ENCODE assay signal across 14 cellular contexts in the genomic region with DNA sequence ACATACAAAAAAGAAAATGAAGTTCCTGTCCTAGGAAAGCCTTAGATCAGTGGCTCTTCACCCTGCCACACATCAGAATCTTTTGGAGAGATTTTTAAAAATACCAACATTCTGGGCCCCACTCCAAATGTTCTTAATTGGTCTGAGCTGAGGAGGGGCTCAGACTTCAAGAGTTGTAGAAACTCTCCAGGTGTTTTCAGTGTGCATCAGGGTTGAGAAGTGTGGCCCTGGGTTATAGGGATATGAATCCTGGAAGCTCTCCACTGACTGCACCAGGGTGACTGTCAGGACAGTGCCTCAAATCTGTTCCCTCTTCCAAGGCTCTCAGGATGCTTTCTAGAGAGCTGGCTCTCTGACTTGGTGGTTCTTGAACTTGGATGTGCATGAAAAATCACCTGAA. TPM values are rescaled to one million over a fixed set of nuclear protein-coding genes. Genes with fewer than 3 reads are reported as not detected.
DNase-seq lines count a peak whose midpoint lies in the region; ATAC-seq and TF ChIP-seq lines count a peak whose summit lies in the region.
"Had no signal": no experiment of that assay in that cellular context is flagged by ENCODE, and none has a peak within 500 bp of the region (broad histone marks: within the 10 kb centered on the region; RNA-seq: fewer than 3 reads in every experiment).

No MANE protein-coding gene starts in this region.

- no peaks in the 10 kb centered on the region for H3K9me3 Mint-ChIP-seq in activated T-helper 1 cell treated with anti-CD3 and anti-CD28 coated beads, Interleukin-12 subunit alpha, Interleukin-12 subunit beta, Interleukin-2, Interleukin-4 antibody, amounts not matched to agents 30 ng/mL and 10 ng/mL and 1 ng/mL, durations not matched to agents 14 hours and 24 hours and 36 hours
- H3K9me3 Mint-ChIP-seq: CD8-positive, alpha-beta T cell; H9 had no signal

- TF ChIP-seq CTCF in left ventricle myocardium inferior (IDR thresholded peaks at IDR 0.05; ENCODE audit: borderline replicate concordance) (no peak), right atrium auricular region (IDR thresholded peaks at IDR 0.05) (no peak), coronary artery (IDR thresholded peaks at IDR 0.05) (no peak), thoracic aorta (IDR thresholded peaks at IDR 0.05) (no peak)

- no peak overlapping the region for H3K4me3 Mint-ChIP-seq in activated T-helper 1 cell treated with anti-CD3 and anti-CD28 coated beads, Interleukin-12 subunit alpha, Interleukin-12 subunit beta, Interleukin-2, Interleukin-4 antibody, amounts not matched to agents 30 ng/mL and 10 ng/mL and 1 ng/mL, durations not matched to agents 14 hours and 24 hours and 36 hours
- H3K4me3 Mint-ChIP-seq: B cell; CD8-positive, alpha-beta T cell; H9 had no signal

- no peak overlapping the region for H3K27ac Mint-ChIP-seq in activated T-helper 1 cell treated with anti-CD3 and anti-CD28 coated beads, Interleukin-12 subunit alpha, Interleukin-12 subunit beta, Interleukin-2, Interleukin-4 antibody, amounts not matched to agents 30 ng/mL and 10 ng/mL and 1 ng/mL, durations not matched to agents 14 hours and 24 hours and 36 hours
- H3K27ac Mint-ChIP-seq: B cell; CD8-positive, alpha-beta T cell; H9 had no signal

- H3K27me3 ChIP-seq in left ventricle myocardium inferior (ENCODE audit: low read depth) (no peaks in the 10 kb centered on the region), right atrium auricular region (no peaks in the 10 kb centered on the region), thoracic aorta (replicated peaks; ENCODE audit: insufficient read depth) (no peaks in the 10 kb centered on the region)
- H3K27me3 ChIP-seq: BLaER1 treated with 17β-estradiol and CSF1 and Interleukin-3, amounts not matched to agents 10 nM and 100 nM had no signal

- H3K27ac ChIP-seq in left ventricle myocardium inferior (replicated peaks) (peak overlapping the region; percentile 88), right atrium auricular region (no peak overlapping the region), coronary artery (peak overlapping the region; percentile 79 to 96), thoracic aorta (peak overlapping the region; percentile 88 to 92)
- H3K27ac ChIP-seq: BLaER1 treated with 17β-estradiol and CSF1 and Interleukin-3, amounts not matched to agents 10 nM and 100 nM had no signal

- H3K36me3 ChIP-seq in left ventricle myocardium inferior (no peaks in the 10 kb centered on the region), right atrium auricular region (no peaks in the 10 kb centered on the region), thoracic aorta (no peaks in the 10 kb centered on the region)

- no peaks in the 10 kb centered on the region for H3K4me1 Mint-ChIP-seq in activated T-helper 1 cell treated with anti-CD3 and anti-CD28 coated beads, Interleukin-12 subunit alpha, Interleukin-12 subunit beta, Interleukin-2, Interleukin-4 antibody, amounts not matched to agents 30 ng/mL and 10 ng/mL and 1 ng/mL, durations not matched to agents 14 hours and 24 hours and 36 hours (ENCODE audit: low read depth)

- H3K27me3 Mint-ChIP-seq in activated T-helper 1 cell treated with anti-CD3 and anti-CD28 coated beads, Interleukin-12 subunit alpha, Interleukin-12 subunit beta, Interleukin-2, Interleukin-4 antibody, amounts not matched to agents 30 ng/mL and 10 ng/mL and 1 ng/mL, durations not matched to agents 14 hours and 24 hours and 36 hours (ENCODE audit: insufficient read depth) = no peaks in the 10 kb centered on the region
- H3K27me3 Mint-ChIP-seq: B cell had no signal

- H3K36me3 Mint-ChIP-seq in activated T-helper 1 cell treated with anti-CD3 and anti-CD28 coated beads, Interleukin-12 subunit alpha, Interleukin-12 subunit beta, Interleukin-2, Interleukin-4 antibody, amounts not matched to agents 30 ng/mL and 10 ng/mL and 1 ng/mL, durations not matched to agents 14 hours and 24 hours and 36 hours (ENCODE audit: low read depth) = no peaks in the 10 kb centered on the region
- H3K36me3 Mint-ChIP-seq: CD8-positive, alpha-beta T cell had no signal

- no peak for DNase-seq in left ventricle myocardium inferior
- DNase-seq in right atrium auricular region (ENCODE audit: low spot score) = no peak
- DNase-seq in coronary artery (ENCODE audit: low spot score) = peak; percentile 40
- no peak for DNase-seq in thoracic aorta (ENCODE audit: low spot score)
- no peak for DNase-seq in NCI-H2107 treated with DMSO at 0.1 percent for 48 hours (lab: John Stamatoyannopoulos, UW; ENCODE audit: unreplicated experiment)
- no peak for DNase-seq in activated T-helper 1 cell treated with anti-CD3 and anti-CD28 coated beads, Interleukin-12 subunit alpha, Interleukin-12 subunit beta, Interleukin-2, Interleukin-4 antibody, amounts not matched to agents 30 ng/mL and 10 ng/mL and 1 ng/mL, durations not matched to agents 14 hours and 24 hours and 36 hours (ENCODE audit: low spot score)
- no peak for DNase-seq in NCI-H1092 treated with DMSO at 0.1 percent for 48 hours (lab: John Stamatoyannopoulos, UW)
- DNase-seq: Calu3; CD8-positive, alpha-beta T cell; H9 had no signal

- peaks cover 56% of the 10 kb centered on the region for H3K4me1 ChIP-seq in left ventricle myocardium inferior
- peaks cover 0 to 49% of the 10 kb centered on the region in 2 donors for H3K4me1 ChIP-seq in right atrium auricular region
- peaks cover 45 to 78% of the 10 kb centered on the region in 2 donors for H3K4me1 ChIP-seq in thoracic aorta (ENCODE audit: control insufficient read depth in 1 of 2, low read depth in 2 of 2)

- no peaks in the 10 kb centered on the region for H3K9me3 ChIP-seq in left ventricle myocardium inferior (replicated peaks)
- H3K9me3 ChIP-seq in right atrium auricular region = no peaks in the 10 kb centered on the region
- no peaks in the 10 kb centered on the region for H3K9me3 ChIP-seq in thoracic aorta
- H3K9me3 ChIP-seq: BLaER1 treated with 17β-estradiol and CSF1 and Interleukin-3, amounts not matched to agents 10 nM and 100 nM had no signal

- intact Hi-C loops in left ventricle myocardium inferior (cut with micrococcal nuclease) = no loop called here
- intact Hi-C loops in activated T-helper 1 cell treated with anti-CD3 and anti-CD28 coated beads, Interleukin-12 subunit alpha, Interleukin-12 subunit beta, Interleukin-2, Interleukin-4 antibody, amounts not matched to agents 30 ng/mL and 10 ng/mL and 1 ng/mL, durations not matched to agents 14 hours and 24 hours and 36 hours (cut with micrococcal nuclease) = no loop called here

- H3K4me3 ChIP-seq in left ventricle myocardium inferior (no peak overlapping the region), right atrium auricular region (no peak overlapping the region), coronary artery (no peak overlapping the region), thoracic aorta (no peak overlapping the region)
- H3K4me3 ChIP-seq: BLaER1 treated with 17β-estradiol and CSF1 and Interleukin-3, amounts not matched to agents 10 nM and 100 nM had no signal

- no peak for ATAC-seq in thoracic aorta (ENCODE audit: insufficient number of reproducible peaks, low FRiP score, low read depth)
- ATAC-seq: CD8-positive, alpha-beta T cell had no signal

RNA-seq across cellular contexts. Expression of a gene that starts 5.5 kb away (rescaled TPM):
- 0.25 TPM for total RNA-seq in left ventricle myocardium inferior
- under 1 TPM in 1 of 2 donors, not detected in 1; 0.12 TPM for total RNA-seq in right atrium auricular region
- total RNA-seq in thoracic aorta = not detected
- total RNA-seq in activated T-helper 1 cell treated with anti-CD3 and anti-CD28 coated beads, Interleukin-12 subunit alpha, Interleukin-12 subunit beta, Interleukin-2, Interleukin-4 antibody, amounts not matched to agents 30 ng/mL and 10 ng/mL and 1 ng/mL, durations not matched to agents 14 hours and 24 hours and 36 hours = 0.29 and 0.44 TPM in 2 replicates
- total RNA-seq: B cell; CD8-positive, alpha-beta T cell had no signal

RNA-seq across cellular contexts. Expression of a gene that starts 31.8 kb away (rescaled TPM):
- 1.6 TPM for total RNA-seq in left ventricle myocardium inferior
- 1 to 10 TPM; 1.9 to 4.2 TPM for total RNA-seq in right atrium auricular region
- total RNA-seq in thoracic aorta = 10 to 100 TPM; 13.9 to 44.5 TPM
- total RNA-seq in activated T-helper 1 cell treated with anti-CD3 and anti-CD28 coated beads, Interleukin-12 subunit alpha, Interleukin-12 subunit beta, Interleukin-2, Interleukin-4 antibody, amounts not matched to agents 30 ng/mL and 10 ng/mL and 1 ng/mL, durations not matched to agents 14 hours and 24 hours and 36 hours = not detected in 2 replicates
- total RNA-seq: A172; B cell; Calu3; CD8-positive, alpha-beta T cell; H1 had no signal

RNA-seq across cellular contexts. Expression of a gene that starts 56.7 kb away (rescaled TPM):
- total RNA-seq in left ventricle myocardium inferior = 5.1 TPM
- 10 to 100 TPM in 1 of 2 donors, 1 to 10 TPM in 1; 8.8 to 11.6 TPM for total RNA-seq in right atrium auricular region
- total RNA-seq in thoracic aorta = 1 to 10 TPM; 3.9 to 5.6 TPM
- total RNA-seq in activated T-helper 1 cell treated with anti-CD3 and anti-CD28 coated beads, Interleukin-12 subunit alpha, Interleukin-12 subunit beta, Interleukin-2, Interleukin-4 antibody, amounts not matched to agents 30 ng/mL and 10 ng/mL and 1 ng/mL, durations not matched to agents 14 hours and 24 hours and 36 hours = not detected in 2 replicates
- total RNA-seq: Calu3; CD8-positive, alpha-beta T cell had no signal

RNA-seq across cellular contexts. Expression of a gene that starts 56.8 kb away (rescaled TPM):
- total RNA-seq in left ventricle myocardium inferior (0.05 TPM), right atrium auricular region (not detected), thoracic aorta (not detected)
- total RNA-seq in activated T-helper 1 cell treated with anti-CD3 and anti-CD28 coated beads, Interleukin-12 subunit alpha, Interleukin-12 subunit beta, Interleukin-2, Interleukin-4 antibody, amounts not matched to agents 30 ng/mL and 10 ng/mL and 1 ng/mL, durations not matched to agents 14 hours and 24 hours and 36 hours = not detected in 2 replicates
- total RNA-seq: Calu3; CD8-positive, alpha-beta T cell; H1 had no signal

Comparison
In these comparisons a context has a peak if more than half of its experiments do, and no peak if none do; other contexts are left out.
1. H3K27ac ChIP-seq: peak in left ventricle myocardium inferior (single experiment), coronary artery (2 of 2) and thoracic aorta (2 of 2); none in right atrium auricular region (0 of 2).